Comparison of ENCODE assay signal across 1 cellular context in the genomic region with DNA sequence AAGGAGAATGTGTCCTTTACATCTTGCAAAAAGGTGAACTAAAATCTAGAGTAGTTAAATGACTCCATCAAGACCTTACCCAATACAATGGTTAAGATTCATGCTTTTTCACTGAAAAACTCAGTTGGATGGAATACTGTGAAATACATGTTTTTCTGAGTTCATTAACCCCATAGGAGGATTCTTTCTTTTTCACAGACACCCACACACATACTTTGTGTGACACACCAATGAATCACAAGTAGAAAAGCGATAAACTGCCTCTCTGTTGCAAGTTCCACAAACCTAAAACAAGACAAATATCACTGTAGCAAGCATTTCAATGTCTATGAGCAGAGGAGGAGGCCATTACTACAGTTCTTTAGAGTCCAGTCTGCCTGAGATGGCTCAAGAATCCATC.
TF ChIP-seq lines count a peak whose summit lies in the region.

No MANE protein-coding gene starts in this region.

TF ChIP-seq in IMR-90, 13 proteins besides CTCF, POLR2A, EP300 and RAD21:
- TF ChIP-seq FOS (IDR thresholded peaks at IDR 0.05; ENCODE audit: low read depth, low read length) (peak; percentile 77), CEBPB (IDR thresholded peaks at IDR 0.05; ENCODE audit: low read depth, low read length) (peak; percentile 90), MAFK (IDR thresholded peaks at IDR 0.05; ENCODE audit: low read depth, low read length) (peak; percentile 56), SMC3 (IDR thresholded peaks at IDR 0.05; ENCODE audit: low read depth, low read length) (peak; percentile 19; the same call in 1 of the 2 replicates), RFX5 (IDR thresholded peaks at IDR 0.05; ENCODE audit: low read depth, low read length) (no peak)
